ENCODE assay signal across 8 cellular contexts in genomic region chr1:101128211-101128727, GRCh38.
DNase-seq lines count a peak whose midpoint lies in the region; ATAC-seq and TF ChIP-seq lines count a peak whose summit lies in the region.

No MANE protein-coding gene starts in this region.

- no peak overlapping the region for H3K18ac ChIP-seq in neuronal stem cell (ENCODE audit: low read length)

- H3K4ac ChIP-seq in neuronal stem cell (ENCODE audit: low read length): no peak overlapping the region

- no peak overlapping the region for H3K14ac ChIP-seq in neuronal stem cell (ENCODE audit: low read length)

- no peak overlapping the region for H2BK12ac ChIP-seq in neuronal stem cell (ENCODE audit: low read length)

- H3K9me3 Mint-ChIP-seq in WTC11: no peaks in the 10 kb centered on the region

- intact Hi-C loops in heart right ventricle (cut with DNase I): loop anchor here in 1 of 10 donors (5.0 kb wide), 1 partner anchor 101 kb away; the partner anchor contains the start of gene DPH5

- H2BK5ac ChIP-seq in neuronal stem cell (ENCODE audit: low read length): no peak overlapping the region

- H3K23ac ChIP-seq in neuronal stem cell (ENCODE audit: low read depth, low read length, poor library complexity): no peak overlapping the region

- no peak overlapping the region for H2BK15ac ChIP-seq in neuronal stem cell (ENCODE audit: low read length)

- no peak overlapping the region for H2BK120ac ChIP-seq in neuronal stem cell (ENCODE audit: low read depth, low read length)

- no peaks in the 10 kb centered on the region for H3K79me1 ChIP-seq in neuronal stem cell (ENCODE audit: low read depth, low read length)

- ATAC-seq in heart right ventricle (peak in 6 of 8 donors; percentile 29 to 77 (median 47)), HG03060 (IDR thresholded peaks at IDR 0.05; ENCODE audit: low read depth, unreplicated experiment) (peak; percentile 78), WTC11 (peak; percentile 92)

- H2AK5ac ChIP-seq in neuronal stem cell (ENCODE audit: low read depth, low read length): no peak overlapping the region

- H3K9me3 ChIP-seq in heart right ventricle: no peaks in the 10 kb centered on the region
- H3K9me3 ChIP-seq in right atrium auricular region: no peaks in the 10 kb centered on the region
- no peaks in the 10 kb centered on the region for H3K9me3 ChIP-seq in neuronal stem cell (replicated peaks in 1 of 2; ENCODE audit: control insufficient read depth in 2 of 2, insufficient read depth in 1 of 2, low read depth in 1 of 2, low read length in 2 of 2)

- no peaks in the 10 kb centered on the region for H3K36me3 Mint-ChIP-seq in WTC11

- H3K4me3 ChIP-seq in heart right ventricle: no peak overlapping the region
- no peak overlapping the region for H3K4me3 ChIP-seq in right atrium auricular region
- no peak overlapping the region for H3K4me3 ChIP-seq in neuronal stem cell (ENCODE audit: low read length in 2 of 2)

- peaks cover 14% of the 10 kb centered on the region for H3K4me1 Mint-ChIP-seq in WTC11

- DNase-seq in heart right ventricle (no peak), right atrium auricular region (ENCODE audit: low spot score) (no peak), WTC11 (ENCODE audit: low spot score) (no peak), neuronal stem cell (ENCODE audit: low spot score) (no peak), T-helper 9 cell (no peak), NCI-H146 treated with DMSO at 0.1 percent for 48 hours (lab: John Stamatoyannopoulos, UW; ENCODE audit: unreplicated experiment) (no peak), NCI-H2196 (lab: John Stamatoyannopoulos, UW; ENCODE audit: unreplicated experiment) (no peak)

- H3K27me3 ChIP-seq in heart right ventricle (no peaks in the 10 kb centered on the region), right atrium auricular region (no peaks in the 10 kb centered on the region), neuronal stem cell (ENCODE audit: control insufficient read depth in 3 of 3, insufficient read depth in 3 of 3, low read depth in 1 of 3, low read length in 3 of 3) (no peaks in the 10 kb centered on the region)

- no peak overlapping the region for H3K9ac ChIP-seq in neuronal stem cell (ENCODE audit: low read depth, low read length, poor library complexity)

- no peaks in the 10 kb centered on the region for H3K27me3 Mint-ChIP-seq in WTC11 (ENCODE audit: low read depth)

- H3K27ac ChIP-seq in heart right ventricle (peak overlapping the region in 2 of 10 donors; percentile 10 to 49), right atrium auricular region (no peak overlapping the region), neuronal stem cell (replicated peaks; ENCODE audit: low read length) (no peak overlapping the region)

- H3K4me2 ChIP-seq in neuronal stem cell (ENCODE audit: insufficient read depth, low read length, poor library complexity, severe bottlenecking): no peak overlapping the region

- H4K91ac ChIP-seq in neuronal stem cell (ENCODE audit: low read depth, low read length, poor library complexity): no peak overlapping the region

- H2AFZ ChIP-seq in neuronal stem cell (ENCODE audit: low read length): peak overlapping the region; percentile 81

- peaks cover 0 to 15% (median 8%) of the 10 kb centered on the region in 9 donors for H3K4me1 ChIP-seq in heart right ventricle
- peaks cover 0 to 7% of the 10 kb centered on the region in 2 donors for H3K4me1 ChIP-seq in right atrium auricular region
- H3K4me1 ChIP-seq in neuronal stem cell (ENCODE audit: control insufficient read depth in 2 of 2, insufficient read depth in 1 of 2, low read depth in 1 of 2, low read length in 2 of 2): peaks cover 3 to 6% of the 10 kb centered on the region in 2 donors

- POLR2A ChIA-PET in WTC11 (lab: Charles Lee): no interaction called here

- no peak overlapping the region for H3K4me3 Mint-ChIP-seq in WTC11

- CTCF ChIA-PET in WTC11 (lab: Charles Lee): interaction anchor here (1.1 to 1.2 kb wide), 3 partner anchors 9 to 160 kb away, joined by 3 to 4 read pairs (median 4); no protein-coding TSS in a partner anchor

- TF ChIP-seq CTCF in heart right ventricle (IDR thresholded peaks at IDR 0.05): no peak
- TF ChIP-seq CTCF in right atrium auricular region (IDR thresholded peaks at IDR 0.05): no peak
- no peak for TF ChIP-seq CTCF in WTC11 (IDR thresholded peaks at IDR 0.05)

- H3K36me3 ChIP-seq in heart right ventricle: no peaks in the 10 kb centered on the region
- no peaks in the 10 kb centered on the region for H3K36me3 ChIP-seq in right atrium auricular region
- H3K36me3 ChIP-seq in neuronal stem cell (replicated peaks in 1 of 2; ENCODE audit: control insufficient read depth in 2 of 2, insufficient read depth in 2 of 2, low read length in 2 of 2): no peaks in the 10 kb centered on the region

- H4K8ac ChIP-seq in neuronal stem cell (ENCODE audit: low read depth, low read length): no peak overlapping the region

- peak overlapping the region; percentile 48 for H3K27ac Mint-ChIP-seq in WTC11

- WGBS in heart right ventricle, 2 donors: 31 to 43% methylated on average over 3 of the region's 3 CpGs
- no CpG with 5 or more reads among the region's 3 CpGs for WGBS in neuronal stem cell (ENCODE audit: extremely low coverage in 2 of 2, insufficient read length in 2 of 2, insufficient replicate concordance in 1 of 2), 2 donors

TF ChIP-seq in WTC11, 78 proteins besides CTCF, POLR2A, EP300 and RAD21:
- no peak for TF ChIP-seq MYBL2 (CRISPR knock-in tag; IDR thresholded peaks at IDR 0.05)
- TF ChIP-seq NFYB (CRISPR knock-in tag; conservative IDR thresholded peaks at IDR 0.05; ENCODE audit: low read depth): no peak
- TF ChIP-seq ZNF219 (CRISPR knock-in tag; IDR thresholded peaks at IDR 0.05; ENCODE audit: borderline replicate concordance): no peak
- TF ChIP-seq, protein P1, sequence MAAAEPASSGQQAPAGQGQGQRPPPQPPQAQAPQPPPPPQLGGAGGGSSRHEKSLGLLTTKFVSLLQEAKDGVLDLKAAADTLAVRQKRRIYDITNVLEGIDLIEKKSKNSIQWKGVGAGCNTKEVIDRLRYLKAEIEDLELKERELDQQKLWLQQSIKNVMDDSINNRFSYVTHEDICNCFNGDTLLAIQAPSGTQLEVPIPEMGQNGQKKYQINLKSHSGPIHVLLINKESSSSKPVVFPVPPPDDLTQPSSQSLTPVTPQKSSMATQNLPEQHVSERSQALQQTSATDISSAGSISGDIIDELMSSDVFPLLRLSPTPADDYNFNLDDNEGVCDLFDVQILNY (CRISPR knock-in tag; IDR thresholded peaks at IDR 0.05): no peak
- no peak for TF ChIP-seq SP1 (CRISPR knock-in tag; conservative IDR thresholded peaks at IDR 0.05)
- no peak for TF ChIP-seq ZBTB21 (CRISPR knock-in tag; IDR thresholded peaks at IDR 0.05; ENCODE audit: borderline replicate concordance)
- no peak for TF ChIP-seq HMGA2 (CRISPR knock-in tag; IDR thresholded peaks at IDR 0.05)
